In genomic region chr5:67773439-67773988, GRCh38 we compare ENCODE assay signal across 10 cellular contexts.
DNase-seq lines count a peak whose midpoint lies in the region; ATAC-seq and TF ChIP-seq lines count a peak whose summit lies in the region.
"Had no signal": no experiment of that assay in that cellular context is flagged by ENCODE, and none has a peak within 500 bp of the region (broad histone marks: within the 10 kb centered on the region; RNA-seq: fewer than 3 reads in every experiment).

No MANE protein-coding gene starts in this region.

- no peaks in the 10 kb centered on the region for H3K4me1 ChIP-seq in colonic mucosa

- H3K36me3 Mint-ChIP-seq in activated CD4-positive, alpha-beta T cell treated with anti-CD3 and anti-CD28 coated beads for 36 hours (ENCODE audit: low read depth) = no peaks in the 10 kb centered on the region
- H3K36me3 Mint-ChIP-seq: activated naive CD4-positive, alpha-beta T cell treated with anti-CD3 and anti-CD28 coated beads, Interleukin-2, amount 50 U/mL, for 72 hours had no signal

- H3K27me3 ChIP-seq in colonic mucosa = no peaks in the 10 kb centered on the region
- no peaks in the 10 kb centered on the region for H3K27me3 ChIP-seq in layer of hippocampus (ENCODE audit: control insufficient read depth, insufficient read depth, low read length)

- H3K4me3 ChIP-seq in colonic mucosa = no peak overlapping the region

- H3K27ac Mint-ChIP-seq in activated CD4-positive, alpha-beta T cell treated with anti-CD3 and anti-CD28 coated beads for 36 hours = no peak overlapping the region
- H3K27ac Mint-ChIP-seq: activated naive CD4-positive, alpha-beta T cell treated with anti-CD3 and anti-CD28 coated beads, Interleukin-2, amount 50 U/mL, for 72 hours had no signal

- intact Hi-C loops in colonic mucosa (cut with DNase I) = no loop called here
- intact Hi-C loops in activated CD4-positive, alpha-beta T cell treated with anti-CD3 and anti-CD28 coated beads for 36 hours (cut with DNase I, micrococcal nuclease) = no loop called here

- ATAC-seq in HG02678 (IDR thresholded peaks at IDR 0.05; ENCODE audit: unreplicated experiment) = no peak
- no peak for ATAC-seq in activated CD4-positive, alpha-beta T cell treated with anti-CD3 and anti-CD28 coated beads for 36 hours
- ATAC-seq in HG03571 (IDR thresholded peaks at IDR 0.05; ENCODE audit: unreplicated experiment) = no peak
- ATAC-seq: activated naive CD4-positive, alpha-beta T cell treated with anti-CD3 and anti-CD28 coated beads, Interleukin-2, amount 50 U/mL, for 72 hours had no signal

- POLR2A ChIA-PET in activated CD4-positive, alpha-beta T cell treated with anti-CD3 and anti-CD28 coated beads for 36 hours (lab: Charles Lee) = no interaction called here

- CTCF ChIA-PET in activated CD4-positive, alpha-beta T cell treated with anti-CD3 and anti-CD28 coated beads for 36 hours (lab: Charles Lee) = no interaction called here

- DNase-seq in NCI-H146 treated with DMSO at 0.1 percent for 48 hours (lab: John Stamatoyannopoulos, UW; ENCODE audit: unreplicated experiment) (peak; percentile 40), colonic mucosa (peak; percentile 45), NCI-H2196 treated with DMSO at 0.1 percent for 48 hours (lab: John Stamatoyannopoulos, UW; ENCODE audit: unreplicated experiment) (no peak)
- no peak for DNase-seq in activated CD4-positive, alpha-beta T cell treated with anti-CD3 and anti-CD28 coated beads for 36 hours
- DNase-seq: stimulated activated CD4-positive, alpha-beta T cell treated with anti-CD3 and anti-CD28 coated beads, Interleukin-4, amount 100 ng/mL, for 1 hour had no signal

- peaks cover 5% of the 10 kb centered on the region for H3K4me1 Mint-ChIP-seq in activated CD4-positive, alpha-beta T cell treated with anti-CD3 and anti-CD28 coated beads for 36 hours

- no peak overlapping the region for H3K4me3 Mint-ChIP-seq in activated CD4-positive, alpha-beta T cell treated with anti-CD3 and anti-CD28 coated beads for 36 hours

- H3K27ac ChIP-seq in colonic mucosa (no peak overlapping the region), layer of hippocampus (ENCODE audit: low read depth, low read length) (peak overlapping the region; percentile 82), temporal lobe (ENCODE audit: low read depth, low read length) (peak overlapping the region; percentile 86)

- TF ChIP-seq CTCF in colonic mucosa (IDR thresholded peaks at IDR 0.05) = no peak

- no peaks in the 10 kb centered on the region for H3K9me3 ChIP-seq in colonic mucosa

- H3K36me3 ChIP-seq in colonic mucosa = no peaks in the 10 kb centered on the region

- H3K9ac ChIP-seq in colonic mucosa (ENCODE audit: low read depth in 2 of 2, low read length in 2 of 2) = no peak overlapping the region

- no peaks in the 10 kb centered on the region for H3K27me3 Mint-ChIP-seq in activated CD4-positive, alpha-beta T cell treated with anti-CD3 and anti-CD28 coated beads for 36 hours

- no peaks in the 10 kb centered on the region for H3K9me3 Mint-ChIP-seq in activated CD4-positive, alpha-beta T cell treated with anti-CD3 and anti-CD28 coated beads for 36 hours (ENCODE audit: low read depth)

Comparison
In these comparisons a context has a peak if more than half of its experiments do, and no peak if none do; other contexts are left out.
1. DNase-seq: peak in NCI-H146 treated with DMSO at 0.1 percent for 48 hours (single experiment) and colonic mucosa (single experiment); none in activated CD4-positive, alpha-beta T cell treated with anti-CD3 and anti-CD28 coated beads for 36 hours (single experiment) and NCI-H2196 treated with DMSO at 0.1 percent for 48 hours (single experiment).